In the genomic region with DNA sequence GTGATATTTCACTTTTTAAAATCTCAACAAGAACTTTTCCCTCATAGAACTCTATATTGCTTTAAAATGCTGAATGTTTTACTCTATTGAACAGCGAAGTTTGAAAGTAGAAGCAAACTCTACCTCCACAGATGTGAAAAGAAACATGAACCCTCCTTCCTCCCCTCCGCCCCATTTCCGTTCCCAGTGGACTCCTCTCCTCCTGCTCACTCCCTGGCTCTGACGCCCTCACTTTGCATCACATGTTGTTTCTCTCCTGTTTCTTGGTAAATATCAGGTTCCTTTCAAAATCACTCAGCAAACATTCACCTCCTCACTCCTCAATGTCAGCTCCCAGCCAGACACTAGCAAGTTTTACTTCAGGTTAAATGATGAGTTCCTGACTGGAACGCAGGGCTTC, we compare ENCODE assay signal across 19 cellular contexts. TPM values are rescaled to one million over a fixed set of nuclear protein-coding genes. Genes with fewer than 3 reads are reported as not detected.
A peak's percentile ranks its signal among the peaks of the same experiment; 100 is the strongest.
DNase-seq lines count a peak whose midpoint lies in the region; ATAC-seq, FAIRE-seq and TF ChIP-seq lines count a peak whose summit lies in the region.
"Had no signal": no experiment of that assay in that cellular context is flagged by ENCODE, and none has a peak within 500 bp of the region (broad histone marks: within the 10 kb centered on the region; RNA-seq: fewer than 3 reads in every experiment).

No MANE protein-coding gene starts in this region.

- no peaks in the 10 kb centered on the region for H4K20me1 ChIP-seq in H1 (replicated peaks in 1 of 2; ENCODE audit: control insufficient read depth in 1 of 2, insufficient read depth in 2 of 2, low read length in 2 of 2)
- H4K20me1 ChIP-seq: BLaER1 treated with 17β-estradiol and CSF1 and Interleukin-3, amounts not matched to agents 10 nM and 100 nM had no signal

- H4K91ac ChIP-seq in H1 (replicated peaks; ENCODE audit: insufficient read length, low read length), result no peak overlapping the region

- 63% methylated on average over 5 of the region's 5 CpGs for WGBS in A549 (ENCODE audit: missing lambda C conversion rate)
- 84% methylated on average over 5 of the region's 5 CpGs; no CpG with 5 or more reads in 1 of the 2 experiments for WGBS in H1 (ENCODE audit: extremely low coverage in 1 of 2, insufficient coverage in 1 of 2, insufficient read length in 1 of 2, insufficient replicate concordance in 2 of 2, low coverage in 1 of 2, low lambda C conversion rate in 2 of 2, missing lambda C conversion rate in 1 of 2), 2 experiments

- H3K4me3 ChIP-seq in A549 (no peak overlapping the region), H1 (ENCODE audit: extremely low read depth in 1 of 4, insufficient read depth in 2 of 4, low read depth in 3 of 4, low read length in 4 of 4) (no peak overlapping the region)
- H3K4me3 ChIP-seq: BLaER1 treated with 17β-estradiol and CSF1 and Interleukin-3, amounts not matched to agents 10 nM and 100 nM; GM12878 had no signal

- H3K9ac ChIP-seq in H1 (replicated peaks in 1 of 4; ENCODE audit: extremely low read depth in 1 of 4, low read depth in 3 of 4, low read length in 3 of 4), result no peak overlapping the region
- H3K9ac ChIP-seq: BLaER1 treated with 17β-estradiol and CSF1 and Interleukin-3, amounts not matched to agents 10 nM and 100 nM had no signal

- POLR2A ChIA-PET in A549 (lab: Yijun Ruan, JAX), result no interaction called here
- POLR2A ChIA-PET in H1 (lab: Charles Lee; ENCODE audit: partially characterized antibody), result no interaction called here

- FAIRE-seq in A549 (lab: Jason Lieb, UNC), result no peak
- no peak for FAIRE-seq in H1 (lab: Jason Lieb, UNC)
- FAIRE-seq: GM12878, GM18507, H54 had no signal

- ATAC-seq in A549 (peak in 1 of 2 experiments; percentile 25; a peak in 1 of 6 replicates), HG03469 (IDR thresholded peaks at IDR 0.05; ENCODE audit: unreplicated experiment) (no peak), GM18873 (IDR thresholded peaks at IDR 0.05; ENCODE audit: low FRiP score, unreplicated experiment) (no peak)
- ATAC-seq: GM12878, HCT116 had no signal

- H2BK120ac ChIP-seq in H1 (replicated peaks; ENCODE audit: low read depth, low read length), result no peak overlapping the region

- H3K9me3 ChIP-seq in A549 (no peaks in the 10 kb centered on the region), H1 (ENCODE audit: insufficient read depth in 2 of 2, low read depth in 1 of 2, low read length in 1 of 2) (no peaks in the 10 kb centered on the region)
- H3K9me3 ChIP-seq: BLaER1 treated with 17β-estradiol and CSF1 and Interleukin-3, amounts not matched to agents 10 nM and 100 nM had no signal

- no peak overlapping the region for H2BK12ac ChIP-seq in H1 (ENCODE audit: low read depth, low read length)

- DNase-seq in A549 (ENCODE audit: low read depth in 1 of 2, low spot score in 1 of 2), result no peak
- peak; percentile 34 for DNase-seq in NCI-H2171 (lab: John Stamatoyannopoulos, UW)
- no peak for DNase-seq in H1 (ENCODE audit: low read depth in 1 of 2, low spot score in 2 of 2)
- DNase-seq in left kidney (ENCODE audit: low read depth, low spot score), result peak; percentile 47
- DNase-seq in cerebellar nuclear complex (lab: John Stamatoyannopoulos, UW), result no peak
- no peak for DNase-seq in ecto neural progenitor cell (ENCODE audit: low spot score)
- DNase-seq: 8988T; ACHN; CD4-positive, CD25-positive, alpha-beta regulatory T cell; DMS 273 treated with DMSO at 0.1 percent for 48 hours; IMR-90 had no signal

- no peaks in the 10 kb centered on the region for H3K79me2 ChIP-seq in H1 (ENCODE audit: control insufficient read depth in 1 of 2, insufficient read depth in 2 of 2, low read length in 2 of 2)

- no peak overlapping the region for H4K8ac ChIP-seq in H1 (ENCODE audit: extremely low read depth, insufficient read depth, low read length)

- TF ChIP-seq POLR2A in A549 (IDR thresholded peaks at IDR 0.05; ENCODE audit: low read length) (no peak), H1 (IDR thresholded peaks at IDR 0.05; ENCODE audit: control extremely low read depth in 1 of 2, low read depth in 2 of 2, low read length in 2 of 2) (no peak)

- H3K23me2 ChIP-seq in H1 (ENCODE audit: low read depth, low read length), result no peaks in the 10 kb centered on the region; the same call in 1 of the 2 replicates

- no peak for TF ChIP-seq EP300 in A549 (IDR thresholded peaks at IDR 0.05)
- TF ChIP-seq EP300 in H1 (IDR thresholded peaks at IDR 0.05; ENCODE audit: borderline replicate concordance in 1 of 2, low read depth in 2 of 2, low read length in 2 of 2), result no peak

- no peak overlapping the region for H2BK20ac ChIP-seq in H1 (ENCODE audit: low read length)

- H3K18ac ChIP-seq in H1 (ENCODE audit: extremely low read depth, low read length), result no peak overlapping the region

- no peak for TF ChIP-seq RAD21 in A549 (conservative IDR thresholded peaks at IDR 0.05 in 1 of 2, IDR thresholded peaks at IDR 0.05 in 1 of 2)
- no peak for TF ChIP-seq RAD21 in H1 (IDR thresholded peaks at IDR 0.05 in 1 of 2, conservative IDR thresholded peaks at IDR 0.05 in 1 of 2; ENCODE audit: low read depth in 2 of 2, low read length in 2 of 2)

- H4K5ac ChIP-seq in H1 (ENCODE audit: insufficient read length, low read depth, low read length), result no peak overlapping the region

- TF ChIP-seq CTCF in A549 (IDR thresholded peaks at IDR 0.05) (no peak), H1 (IDR thresholded peaks at IDR 0.05; ENCODE audit: control extremely low read depth in 1 of 3, insufficient read depth in 1 of 3, low read depth in 1 of 3, low read length in 3 of 3) (no peak)

- no peaks in the 10 kb centered on the region for H3K79me1 ChIP-seq in H1 (ENCODE audit: low read depth, low read length)

- H3K23ac ChIP-seq in H1 (ENCODE audit: insufficient read length), result no peak overlapping the region

- H2AFZ ChIP-seq in H1 (ENCODE audit: low read length), result peak overlapping the region; percentile 85; the same call in 1 of the 2 replicates

- CTCF ChIA-PET in A549 (lab: Yijun Ruan, JAX) (interaction anchor here (1.2 kb wide), 1 partner anchor 8 kb away, joined by 4 read pairs; no protein-coding TSS in a partner anchor), H1 (lab: Charles Lee; ENCODE audit: partially characterized antibody) (interaction anchor here (1.4 kb wide), 1 partner anchor 28 kb away, joined by 3 read pairs; no protein-coding TSS in a partner anchor)

- H3K27ac ChIP-seq in A549, result no peak overlapping the region; a peak in 1 of 6 replicates
- H3K27ac ChIP-seq in H1 (ENCODE audit: low read depth, low read length), result no peak overlapping the region
- H3K27ac ChIP-seq: BLaER1 treated with 17β-estradiol and CSF1 and Interleukin-3, amounts not matched to agents 10 nM and 100 nM had no signal

- H2BK15ac ChIP-seq in H1 (ENCODE audit: low read length), result no peak overlapping the region

- no peaks in the 10 kb centered on the region for H3K36me3 ChIP-seq in H1 (ENCODE audit: control insufficient read depth in 2 of 4, insufficient read depth in 4 of 4, low read length in 3 of 4)
- H3K36me3 ChIP-seq: BLaER1 treated with 17β-estradiol and CSF1 and Interleukin-3, amounts not matched to agents 10 nM and 100 nM had no signal

- no peak overlapping the region for H3K4ac ChIP-seq in H1 (replicated peaks; ENCODE audit: insufficient read length, low read depth, low read length)

- H2BK5ac ChIP-seq in H1 (ENCODE audit: low read depth, low read length), result no peak overlapping the region

- H3K4me2 ChIP-seq in A549 (peak overlapping the region; percentile 16; the same call in 1 of the 3 replicates), H1 (ENCODE audit: insufficient read depth in 1 of 2, low read depth in 2 of 2, low read length in 2 of 2) (no peak overlapping the region)
- H3K4me2 ChIP-seq: BLaER1 treated with 17β-estradiol and CSF1 and Interleukin-3, amounts not matched to agents 10 nM and 100 nM had no signal

- no peak overlapping the region for H3K14ac ChIP-seq in H1 (ENCODE audit: insufficient read length)

- no peak overlapping the region for H3K56ac ChIP-seq in H1 (replicated peaks; ENCODE audit: insufficient read length, low read depth, low read length)

- no peaks in the 10 kb centered on the region for H3K27me3 ChIP-seq in H1 (replicated peaks in 1 of 4; ENCODE audit: control insufficient read depth in 3 of 4, extremely low read depth in 1 of 4, insufficient read depth in 3 of 4, low read length in 3 of 4)
- H3K27me3 ChIP-seq: BLaER1 treated with 17β-estradiol and CSF1 and Interleukin-3, amounts not matched to agents 10 nM and 100 nM had no signal

- no peak overlapping the region for H2AK5ac ChIP-seq in H1 (ENCODE audit: low read depth, low read length)

- H3K4me1 ChIP-seq in A549 (peaks cover 10% of the 10 kb centered on the region; the same call in 2 of the 3 replicates), H1 (replicated peaks in 1 of 4; ENCODE audit: control insufficient read depth in 3 of 4, insufficient read depth in 4 of 4, low read length in 3 of 4) (no peaks in the 10 kb centered on the region)
- H3K4me1 ChIP-seq: BLaER1 treated with 17β-estradiol and CSF1 and Interleukin-3, amounts not matched to agents 10 nM and 100 nM had no signal

TF ChIP-seq in A549, 52 proteins besides CTCF, POLR2A, EP300 and RAD21 (continues in another document):
- TF ChIP-seq NR3C1 (IDR thresholded peaks at IDR 0.05), result no peak
- no peak for TF ChIP-seq HOXB13 (CRISPR knock-in tag; IDR thresholded peaks at IDR 0.05; ENCODE audit: low read depth)

TF ChIP-seq in H1, 55 proteins besides CTCF, POLR2A, EP300 and RAD21 (continues in another document):
- no peak for TF ChIP-seq FOSL1 (IDR thresholded peaks at IDR 0.05; ENCODE audit: insufficient read depth, low read depth, low read length)
- TF ChIP-seq BACH1 (IDR thresholded peaks at IDR 0.05; ENCODE audit: low read length), result no peak
- TF ChIP-seq E2F6 (IDR thresholded peaks at IDR 0.05), result no peak

RNA-seq across cellular contexts. Expression of gene KCNH1, which starts 34.6 kb away (rescaled TPM):
- polyA plus RNA-seq in A549 (2011; rRNA removed) (7.9 and 8.4 TPM in 2 replicates), A549 (2017; fragmentation: RNase III; extraction: RNeasy Plus Mini Kit Qiagen cat#74134 plus additional on column Dnase treatment) (5.1 to 5.7 TPM (median 5.3 TPM) in 3 replicates), H1 (2011; rRNA removed) (0.27 and 0.33 TPM in 2 replicates)
- polyA plus RNA-seq in A549 (2012; cell fraction: cytosol; rRNA removed), result 2.8 and 3.3 TPM in 2 replicates
- 3.9 and 6.5 TPM in 2 replicates for polyA plus RNA-seq in A549 (2012; cell fraction: nucleus; rRNA removed)
- 34.5 and 45.6 TPM in 2 replicates for polyA minus RNA-seq in A549 (2011; rRNA and poly(A)+ RNA removed)
- 0.34 and 0.38 TPM in 2 replicates for total RNA-seq in H1 (2021; fragmentation: NEBNext Ultra II Directional; extraction: Animal tissue kit (Norgen Biotek cat#: 25700))
- polyA plus RNA-seq in H1 (2011; cell fraction: cytosol; rRNA removed), result 0.08 TPM
- 0.50 TPM for polyA plus RNA-seq in H1 (2011; cell fraction: nucleus; rRNA removed)
- 0.04 to 0.09 TPM (median 0.08 TPM) in 3 of 4 replicates, not detected in the other for polyA plus RNA-seq in H1 (2012, experiment 1 of 2)
- 0.08 TPM for polyA plus RNA-seq in H1 (2012, experiment 2 of 2)
- 0.14 TPM for polyA plus RNA-seq in H1 (2013, experiment 1 of 2)
- 0.15 TPM for polyA plus RNA-seq in H1 (2013, experiment 2 of 2)
- 0.90 and 2.1 TPM in 2 replicates for polyA minus RNA-seq in H1 (2011; rRNA and poly(A)+ RNA removed)
- polyA minus RNA-seq in H1 (2011; cell fraction: cytosol; rRNA and poly(A)+ RNA removed), result not detected
- 1.6 TPM for polyA minus RNA-seq in H1 (2011; cell fraction: nucleus; rRNA and poly(A)+ RNA removed)
- total RNA-seq: CD4-positive, CD25-positive, alpha-beta regulatory T cell; GM12878; HT-29 had no signal
- polyA plus RNA-seq: CD4-positive, CD25-positive, alpha-beta regulatory T cell had no signal

Comparison
In these comparisons a context has a peak if more than half of its experiments do, and no peak if none do; other contexts are left out.
1. DNase-seq: peak in NCI-H2171 (single experiment) and left kidney (single experiment); none in A549 (0 of 2), H1 (0 of 2), cerebellar nuclear complex (0 of 2) and ecto neural progenitor cell (single experiment).